ENCODE assay signal across 29 cellular contexts in the genomic region with DNA sequence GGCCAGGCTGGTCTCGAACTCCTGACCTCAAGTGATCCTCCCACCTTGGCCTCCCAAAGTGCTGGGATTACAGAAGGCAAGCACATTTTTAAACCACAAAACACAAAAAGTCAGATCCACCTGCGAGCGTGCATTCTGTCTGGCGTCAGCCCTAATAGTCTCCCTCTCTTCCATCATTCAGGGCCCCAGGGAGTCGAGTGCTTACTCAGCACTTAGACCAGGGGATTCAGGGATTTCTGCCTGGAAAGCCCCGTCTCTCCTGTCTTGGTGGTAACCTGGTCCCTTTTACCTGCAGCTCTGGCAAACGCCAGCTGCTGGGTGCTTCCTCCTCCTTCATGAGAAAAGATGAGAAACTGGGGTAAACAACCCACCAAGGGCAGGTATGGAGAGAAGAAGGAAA.
"Had no signal": no experiment of that assay in that cellular context is flagged by ENCODE, and none has a peak within 500 bp of the region (broad histone marks: within the 10 kb centered on the region; RNA-seq: fewer than 3 reads in every experiment).

No MANE protein-coding gene starts in this region.

- H3K4me1 ChIP-seq: adrenal gland, breast epithelium had no signal

- H3K9me3 ChIP-seq: adrenal gland, body of pancreas, breast epithelium, Peyer's patch had no signal

- FAIRE-seq: astrocyte had no signal

- H3K36me3 Mint-ChIP-seq: activated naive CD4-positive, alpha-beta T cell treated with anti-CD3 and anti-CD28 coated beads, Interleukin-2, amount 50 U/mL, for 72 hours had no signal

- H3K27ac Mint-ChIP-seq: activated CD4-positive, alpha-beta T cell treated with anti-CD3 and anti-CD28 coated beads, Interleukin-2, amount 10 ng/mL, durations not matched to agents 24 days and 14 days; activated CD8-positive, alpha-beta T cell treated with anti-CD3 and anti-CD28 coated beads for 36 hours; activated naive CD4-positive, alpha-beta T cell treated with anti-CD3 and anti-CD28 coated beads for 36 hours; activated naive CD4-positive, alpha-beta T cell treated with anti-CD3 and anti-CD28 coated beads, Interleukin-2, amount 50 U/mL, for 72 hours; activated T-cell treated with anti-CD3 and anti-CD28 coated beads, Interleukin-2, amount 50 U/mL, for 72 hours; activated T-helper 2 cell treated with anti-CD3 and anti-CD28 coated beads, Interferon-gamma antibody, Interleukin-2, Interleukin-4, amounts not matched to agents 10 μg/mL and 5 μg/mL and 100 μg/mL, durations not matched to agents 14 hours and 24 hours and 36 hours had no signal

- H3K9me3 Mint-ChIP-seq: activated CD4-positive, alpha-beta T cell treated with anti-CD3 and anti-CD28 coated beads, Interleukin-2, amount 10 ng/mL, durations not matched to agents 24 days and 14 days; activated CD8-positive, alpha-beta T cell treated with anti-CD3 and anti-CD28 coated beads for 36 hours; activated naive CD4-positive, alpha-beta T cell treated with anti-CD3 and anti-CD28 coated beads for 36 hours; activated naive CD4-positive, alpha-beta T cell treated with anti-CD3 and anti-CD28 coated beads, Interleukin-2, amount 50 U/mL, for 72 hours; activated T-cell treated with anti-CD3 and anti-CD28 coated beads, Interleukin-2, amount 50 U/mL, for 72 hours; activated T-helper 2 cell treated with anti-CD3 and anti-CD28 coated beads, Interferon-gamma antibody, Interleukin-2, Interleukin-4, amounts not matched to agents 10 μg/mL and 5 μg/mL and 100 μg/mL, durations not matched to agents 14 hours and 24 hours and 36 hours had no signal

- H3K4me3 ChIP-seq: adrenal gland, body of pancreas, breast epithelium, Peyer's patch had no signal

- H3K4me3 Mint-ChIP-seq: activated CD4-positive, alpha-beta T cell treated with anti-CD3 and anti-CD28 coated beads, Interleukin-2, amount 10 ng/mL, durations not matched to agents 24 days and 14 days; activated CD8-positive, alpha-beta T cell treated with anti-CD3 and anti-CD28 coated beads for 36 hours; activated naive CD4-positive, alpha-beta T cell treated with anti-CD3 and anti-CD28 coated beads for 36 hours; activated T-cell treated with anti-CD3 and anti-CD28 coated beads, Interleukin-2, amount 50 U/mL, for 72 hours had no signal

- H3K27me3 Mint-ChIP-seq: activated CD8-positive, alpha-beta T cell treated with anti-CD3 and anti-CD28 coated beads for 36 hours had no signal

- H3K27me3 ChIP-seq: body of pancreas, breast epithelium, Peyer's patch had no signal

- H3K27ac ChIP-seq: adrenal gland, body of pancreas, breast epithelium, Peyer's patch, WERI-Rb-1 had no signal

- DNase-seq: activated CD4-positive, alpha-beta T cell treated with anti-CD3 and anti-CD28 coated beads, Interleukin-2, amount 10 ng/mL, durations not matched to agents 24 days and 14 days; activated CD4-positive, alpha-beta T cell treated with anti-CD3 and anti-CD28 coated beads, Interleukin-2, amount 50 U/mL, for 4 hours; activated CD4-positive, CD25-positive, alpha-beta regulatory T cell; activated CD8-positive, alpha-beta T cell treated with anti-CD3 and anti-CD28 coated beads for 36 hours; activated gamma-delta T cell; activated naive CD4-positive, alpha-beta T cell treated with anti-CD3 and anti-CD28 coated beads for 36 hours; activated T-cell treated with anti-CD3 and anti-CD28 coated beads, Interleukin-2, amount 50 U/mL, for 1 hour; activated T-cell treated with anti-CD3 and anti-CD28 coated beads, Interleukin-2, amount 50 U/mL, for 72 hours; adrenal gland; body of pancreas; cortex of kidney; NCI-H1105; NCI-H1417 treated with DMSO at 0.1 percent for 48 hours; NCI-H187; NCI-H2029 treated with DMSO at 0.1 percent for 48 hours; NCI-H2171 treated with DMSO at 0.1 percent for 48 hours; NCI-H2227 treated with DMSO at 0.1 percent for 48 hours; NCI-H446; NCI-H510A treated with DMSO at 0.1 percent for 48 hours; NCI-H526 treated with DMSO at 0.1 percent for 48 hours; NCI-H774; Peyer's patch; Right ventricle myocardium superior; T1000; WERI-Rb-1 had no signal

- H3K36me3 ChIP-seq: adrenal gland, breast epithelium, Peyer's patch, WERI-Rb-1 had no signal

- ATAC-seq: activated CD8-positive, alpha-beta T cell treated with anti-CD3 and anti-CD28 coated beads for 36 hours; activated naive CD4-positive, alpha-beta T cell treated with anti-CD3 and anti-CD28 coated beads, Interleukin-2, amount 50 U/mL, for 72 hours; activated T-cell treated with anti-CD3 and anti-CD28 coated beads, Interleukin-2, amount 50 U/mL, for 72 hours; body of pancreas had no signal
